9 cellular contexts compared by ENCODE assay signal in genomic region chrX:112367065-112367464, GRCh38.
"Had no signal": no experiment of that assay in that cellular context is flagged by ENCODE, and none has a peak within 500 bp of the region (broad histone marks: within the 10 kb centered on the region; RNA-seq: fewer than 3 reads in every experiment).

No MANE protein-coding gene starts in this region.

- H3K9me3 Mint-ChIP-seq: GM23338, H9 had no signal

- DNase-seq: H9, HCEC 1CT, IMR-90 had no signal

- H3K4me3 Mint-ChIP-seq: GM23338, H9 had no signal

- H3K4me2 ChIP-seq: GM23338, KMS-11 had no signal

- H3K9ac ChIP-seq: KMS-11 had no signal

- H3K4me3 ChIP-seq: GM23338, K562 had no signal

- H3K27ac Mint-ChIP-seq: GM23338, H9 had no signal

- FAIRE-seq: H1, H54, HTR-8/SVneo, K562 had no signal

- H3K27ac ChIP-seq: KMS-11 had no signal

- H2AFZ ChIP-seq: GM23338 had no signal
